In genomic region chr10:121900443-121901174, GRCh38 we compare ENCODE assay signal across 1 cellular context.
TF ChIP-seq lines count a peak whose summit lies in the region.

No MANE protein-coding gene starts in this region.

TF ChIP-seq in GM23338, 12 proteins besides CTCF, POLR2A, EP300 and RAD21 (continued from another document):
- TF ChIP-seq REST (IDR thresholded peaks at IDR 0.05; ENCODE audit: unreplicated experiment) (no peak), STAT1 (IDR thresholded peaks at IDR 0.05; ENCODE audit: unreplicated experiment) (no peak), ETS1 (IDR thresholded peaks at IDR 0.05) (no peak), ZNF462 (CRISPR knock-in tag; IDR thresholded peaks at IDR 0.05) (no peak), JUNB (IDR thresholded peaks at IDR 0.05; ENCODE audit: unreplicated experiment) (no peak), NANOG (IDR thresholded peaks at IDR 0.05; ENCODE audit: borderline replicate concordance) (no peak), EZH2 (IDR thresholded peaks at IDR 0.05; ENCODE audit: low read depth, unreplicated experiment) (no peak), ZNF331 (CRISPR knock-in tag; IDR thresholded peaks at IDR 0.05; ENCODE audit: low read depth) (no peak), EZH2phosphoT487 (IDR thresholded peaks at IDR 0.05; ENCODE audit: unreplicated experiment) (no peak)
